ENCODE assay signal across 29 cellular contexts in genomic region chr14:27123162-27123561, GRCh38.
"Had no signal": no experiment of that assay in that cellular context is flagged by ENCODE, and none has a peak within 500 bp of the region (broad histone marks: within the 10 kb centered on the region; RNA-seq: fewer than 3 reads in every experiment).

No MANE protein-coding gene starts in this region.

- DNase-seq: colonic mucosa; cortex of kidney; dermis blood vessel endothelial cell; dorsolateral prefrontal cortex; effector CD4-positive, alpha-beta T cell; effector CD8-positive, alpha-beta T cell; effector memory CD4-positive, alpha-beta T cell; effector memory CD8-positive, alpha-beta T cell; endodermal cell; erythroblast; esophagus squamous epithelium; foreskin fibroblast; foreskin keratinocyte; foreskin melanocyte; gastrocnemius medialis; glutamatergic neuron; head of caudate nucleus; heart left ventricle; heart right ventricle had no signal

- H3K27ac ChIP-seq: colonic mucosa, coronary artery, dorsolateral prefrontal cortex, epithelial cell of prostate, esophagus muscularis mucosa, esophagus squamous epithelium, foreskin keratinocyte, gastrocnemius medialis, gastroesophageal sphincter, heart left ventricle, heart right ventricle had no signal

- FAIRE-seq: colon, endometrium, endothelial cell of umbilical vein, frontal cortex had no signal

- H3K4me3 Mint-ChIP-seq: dendritic cell treated with granulocyte-macrophage colony-stimulating factor and Interleukin-4, amounts not matched to agents 40 ng/mL and 50 ng/mL, for 4 days; effector memory CD8-positive, alpha-beta T cell; endodermal cell had no signal

- H3K27me3 ChIP-seq: colonic mucosa, dorsolateral prefrontal cortex, esophagus muscularis mucosa, esophagus squamous epithelium, foreskin keratinocyte, gastrocnemius medialis, gastroesophageal sphincter, heart left ventricle, heart right ventricle had no signal

- H3K27ac Mint-ChIP-seq: dendritic cell treated with granulocyte-macrophage colony-stimulating factor and Interleukin-4, amounts not matched to agents 40 ng/mL and 50 ng/mL, for 4 days; effector memory CD8-positive, alpha-beta T cell; endodermal cell had no signal

- H3K36me3 ChIP-seq: colonic mucosa, esophagus muscularis mucosa, esophagus squamous epithelium, gastrocnemius medialis, gastroesophageal sphincter, heart left ventricle, heart right ventricle had no signal

- H3K9me3 ChIP-seq: colonic mucosa, gastrocnemius medialis had no signal

- ATAC-seq: effector memory CD8-positive, alpha-beta T cell; esophagus mucosa; foreskin keratinocyte; gastrocnemius medialis; gastroesophageal sphincter; heart left ventricle; heart right ventricle had no signal

- H3K4me3 ChIP-seq: colonic mucosa, coronary artery, dorsolateral prefrontal cortex, esophagus muscularis mucosa, esophagus squamous epithelium, gastrocnemius medialis, gastroesophageal sphincter, heart left ventricle, heart right ventricle had no signal
